ENCODE assay signal across 11 cellular contexts in genomic region chr17:68424861-68425260, GRCh38. TPM values are rescaled to one million over a fixed set of nuclear protein-coding genes. Genes with fewer than 3 reads are reported as not detected.
DNase-seq lines count a peak whose midpoint lies in the region; ATAC-seq and TF ChIP-seq lines count a peak whose summit lies in the region.
"Had no signal": no experiment of that assay in that cellular context is flagged by ENCODE, and none has a peak within 500 bp of the region (broad histone marks: within the 10 kb centered on the region; RNA-seq: fewer than 3 reads in every experiment).

No MANE protein-coding gene starts in this region.

- peak; percentile 90 for ATAC-seq in left lung

- intact Hi-C loops in left lung (cut with DNase I) = no loop called here

- H3K36me3 ChIP-seq in left lung (peaks cover 0 to 100% of the 10 kb centered on the region in 2 donors), SJCRH30 (peaks cover 3% of the 10 kb centered on the region; the same call in 1 of the 2 replicates)

- DNase-seq in DMS53 treated with DMSO at 0.1 percent for 48 hours (lab: John Stamatoyannopoulos, UW; ENCODE audit: unreplicated experiment) (peak; percentile 72), NCI-H146 treated with DMSO at 0.1 percent for 48 hours (lab: John Stamatoyannopoulos, UW; ENCODE audit: unreplicated experiment) (peak; percentile 65), NCI-H774 (lab: John Stamatoyannopoulos, UW) (peak; percentile 76), left lung (peak in 1 of 2 donors; percentile 42), cortex of kidney (lab: John Stamatoyannopoulos, UW) (no peak), SJCRH30 (no peak), Kasumi-1 (lab: John Stamatoyannopoulos, UW) (no peak)
- DNase-seq in stimulated activated CD4-positive, alpha-beta T cell treated with anti-CD3 and anti-CD28 coated beads, Interleukin-1b, Interleukin-23, amount 100 ng/mL, for 48 hours = no peak
- DNase-seq: activated CD8-positive, alpha-beta memory T cell treated with anti-CD3 and anti-CD28 coated beads for 24 hours; activated gamma-delta T cell had no signal

- H3K4me1 ChIP-seq in left lung = no peaks in the 10 kb centered on the region
- H3K4me1 ChIP-seq in SJCRH30 = no peaks in the 10 kb centered on the region
- H3K4me1 ChIP-seq: suprapubic skin had no signal

- H3K9me3 ChIP-seq in left lung = no peaks in the 10 kb centered on the region
- H3K9me3 ChIP-seq in SJCRH30 (replicated peaks) = no peaks in the 10 kb centered on the region
- H3K9me3 ChIP-seq: suprapubic skin had no signal

- TF ChIP-seq CTCF in left lung (IDR thresholded peaks at IDR 0.05) = no peak

- no peak overlapping the region for H3K4me3 ChIP-seq in left lung
- H3K4me3 ChIP-seq in SJCRH30 = no peak overlapping the region
- H3K4me3 ChIP-seq: suprapubic skin had no signal

- no peak overlapping the region for H3K27ac ChIP-seq in left lung
- no peak overlapping the region for H3K27ac ChIP-seq in SJCRH30
- H3K27ac ChIP-seq: suprapubic skin had no signal

- H3K27me3 ChIP-seq in left lung = no peaks in the 10 kb centered on the region
- H3K27me3 ChIP-seq in SJCRH30 = no peaks in the 10 kb centered on the region
- H3K27me3 ChIP-seq: suprapubic skin had no signal

RNA-seq across cellular contexts. Expression of gene WIPI1, which starts 32.4 kb away (rescaled TPM):
- total RNA-seq in left lung = 10 to 100 TPM; 52.5 to 57.1 TPM
- 19.0 and 25.8 TPM in 2 replicates for total RNA-seq in SJCRH30 (2014; rRNA removed; shearing (Covaris generic))

Comparison
In these comparisons a context has a peak if more than half of its experiments do, and no peak if none do; other contexts are left out.
1. DNase-seq: peak in DMS53 treated with DMSO at 0.1 percent for 48 hours (single experiment), NCI-H146 treated with DMSO at 0.1 percent for 48 hours (single experiment) and NCI-H774 (single experiment); none in cortex of kidney (single experiment), SJCRH30 (0 of 2), Kasumi-1 (0 of 2) and stimulated activated CD4-positive, alpha-beta T cell treated with anti-CD3 and anti-CD28 coated beads, Interleukin-1b, Interleukin-23, amount 100 ng/mL, for 48 hours (single experiment).